16 cellular contexts compared by ENCODE assay signal in genomic region chr7:131829911-131830310, GRCh38.
DNase-seq lines count a peak whose midpoint lies in the region; ATAC-seq, FAIRE-seq and TF ChIP-seq lines count a peak whose summit lies in the region.
"Had no signal": no experiment of that assay in that cellular context is flagged by ENCODE, and none has a peak within 500 bp of the region (broad histone marks: within the 10 kb centered on the region; RNA-seq: fewer than 3 reads in every experiment).

No MANE protein-coding gene starts in this region.

- FAIRE-seq in K562 (lab: Jason Lieb, UNC) = no peak

- no peak overlapping the region for H3K4me3 Mint-ChIP-seq in activated T-cell treated with anti-CD3 and anti-CD28 coated beads, Interleukin-2, amount 50 U/mL, for 4 hours
- no peak overlapping the region for H3K4me3 Mint-ChIP-seq in HFFc6

- 2 to 7% methylated on average over 12 of the region's 12 CpGs for WGBS in heart right ventricle, 2 donors
- whole genome bisulfite sequencing in K562 (ENCODE audit: insufficient coverage, low coverage, missing lambda C conversion rate) = 0% methylated on average over 12 of the region's 12 CpGs

- no peak overlapping the region for H3K27ac ChIP-seq in heart right ventricle
- H3K27ac ChIP-seq in K562 (ENCODE audit: extremely low read depth, low read depth, low read length) = no peak overlapping the region
- H3K27ac ChIP-seq: cardiac muscle cell, Peyer's patch, upper lobe of right lung had no signal

- no TSS peak for BruUV-seq in K562 (replicated peaks; lab: Mats Ljungman, UMichigan)

- H3K4me2 ChIP-seq in K562 (ENCODE audit: insufficient read depth, low read length) = no peak overlapping the region

- no peak overlapping the region for H2AFZ ChIP-seq in K562 (ENCODE audit: low read depth, low read length)

- intact Hi-C loops in heart right ventricle (cut with DNase I) (no loop called here), Right ventricle myocardium superior (cut with DNase I) (no loop called here), K562 (cut with micrococcal nuclease) (no loop called here)

- TF ChIP-seq POLR2A in K562 (conservative IDR thresholded peaks at IDR 0.05) = no peak

- TF ChIP-seq RAD21 in K562 (CRISPR knock-in tag; conservative IDR thresholded peaks at IDR 0.05 in 1 of 2, IDR thresholded peaks at IDR 0.05 in 1 of 2) = no peak

- H3K9me1 ChIP-seq in K562 (ENCODE audit: control insufficient read depth, insufficient read depth, low read length) = no peaks in the 10 kb centered on the region

- H3K9me3 ChIP-seq in heart right ventricle = peaks cover 0 to 8% (median 0%) of the 10 kb centered on the region in 11 donors
- H3K9me3 ChIP-seq in K562 (replicated peaks; ENCODE audit: control insufficient read depth, insufficient read depth, low read depth, low read length) = no peaks in the 10 kb centered on the region
- H3K9me3 ChIP-seq: Peyer's patch, upper lobe of right lung had no signal

- TF ChIP-seq EP300 in K562 (IDR thresholded peaks at IDR 0.05; ENCODE audit: low read length) = no peak

- H3K27me3 ChIP-seq in heart right ventricle (peaks cover 0 to 68% (median 22%) of the 10 kb centered on the region in 7 donors), K562 (ENCODE audit: control insufficient read depth in 2 of 2, insufficient read depth in 2 of 2, low read length in 2 of 2) (peaks cover 18 to 40% of the 10 kb centered on the region in 2 experiments)
- H3K27me3 ChIP-seq: cardiac muscle cell, Peyer's patch had no signal

- no peak overlapping the region for H3K4me3 ChIP-seq in heart right ventricle
- no peak overlapping the region for H3K4me3 ChIP-seq in K562
- H3K4me3 ChIP-seq: cardiac muscle cell, Peyer's patch, upper lobe of right lung had no signal

- in situ Hi-C loops in K562 (cut with MboI) = no loop called here

- CTCF ChIA-PET in K562 (lab: Yijun Ruan, JAX; ENCODE audit: low intra/inter-chr PET ratio) = no interaction called here

- ATAC-seq in heart right ventricle (peak in 6 of 8 donors; percentile 39 to 64 (median 51)), Right ventricle myocardium superior (ENCODE audit: poor library complexity) (no peak), K562 (peak; percentile 61), HG03520 (IDR thresholded peaks at IDR 0.05; ENCODE audit: unreplicated experiment) (no peak), HG03159 (IDR thresholded peaks at IDR 0.05; ENCODE audit: unreplicated experiment) (no peak)
- ATAC-seq in activated T-cell treated with anti-CD3 and anti-CD28 coated beads, Interleukin-2, amount 50 U/mL, for 4 hours = no peak
- ATAC-seq: upper lobe of right lung had no signal

- H3K4me1 ChIP-seq in heart right ventricle = peaks cover 0 to 10% (median 0%) of the 10 kb centered on the region in 9 donors
- H3K4me1 ChIP-seq in K562 (replicated peaks in 1 of 2; ENCODE audit: control insufficient read depth in 2 of 2, insufficient read depth in 2 of 2, low read length in 2 of 2) = peaks cover 0 to 3% of the 10 kb centered on the region in 2 experiments; a peak in 1 of 5 replicates
- H3K4me1 ChIP-seq: Peyer's patch, upper lobe of right lung had no signal

- no peak overlapping the region for H3K9ac ChIP-seq in K562 (ENCODE audit: insufficient read depth in 1 of 2, low read depth in 2 of 2, low read length in 2 of 2)

- H3K36me3 ChIP-seq in heart right ventricle = no peaks in the 10 kb centered on the region
- H3K36me3 ChIP-seq in K562 (ENCODE audit: control insufficient read depth, insufficient read depth, low read length) = no peaks in the 10 kb centered on the region
- H3K36me3 ChIP-seq: cardiac muscle cell, Peyer's patch, upper lobe of right lung had no signal

- POLR2A ChIA-PET in K562 (lab: Yijun Ruan, JAX) = interaction anchor here (0.7 kb wide), 1 partner anchor 266 kb away, joined by 3 read pairs; no protein-coding TSS in a partner anchor

- H3K79me2 ChIP-seq in K562 (ENCODE audit: control insufficient read depth, insufficient read depth, low read length) = no peaks in the 10 kb centered on the region

- H3K27ac Mint-ChIP-seq in HFFc6 = no peak overlapping the region

- peaks cover 34% of the 10 kb centered on the region for H3K27me3 Mint-ChIP-seq in activated T-cell treated with anti-CD3 and anti-CD28 coated beads, Interleukin-2, amount 50 U/mL, for 4 hours (ENCODE audit: low read depth)
- H3K27me3 Mint-ChIP-seq in HFFc6 (ENCODE audit: insufficient read depth) = peaks cover 48% of the 10 kb centered on the region

- no peaks in the 10 kb centered on the region for H3K4me1 Mint-ChIP-seq in activated T-cell treated with anti-CD3 and anti-CD28 coated beads, Interleukin-2, amount 50 U/mL, for 4 hours (ENCODE audit: low read depth)
- no peaks in the 10 kb centered on the region for H3K4me1 Mint-ChIP-seq in HFFc6 (ENCODE audit: low read depth)

- no peaks in the 10 kb centered on the region for H4K20me1 ChIP-seq in K562 (replicated peaks; ENCODE audit: control insufficient read depth, insufficient read depth, low read length)

- no peak for TF ChIP-seq CTCF in heart right ventricle (IDR thresholded peaks at IDR 0.05)
- no peak for TF ChIP-seq CTCF in K562 (IDR thresholded peaks at IDR 0.05 in 2 of 3, conservative IDR thresholded peaks at IDR 0.05 in 1 of 3; ENCODE audit: insufficient read depth in 2 of 3, low read depth in 1 of 3, low read length in 3 of 3)
- TF ChIP-seq CTCF in HFFc6 (IDR thresholded peaks at IDR 0.05) = no peak

- no peaks in the 10 kb centered on the region for H3K36me3 Mint-ChIP-seq in activated T-cell treated with anti-CD3 and anti-CD28 coated beads, Interleukin-2, amount 50 U/mL, for 4 hours (ENCODE audit: insufficient read depth)
- no peaks in the 10 kb centered on the region for H3K36me3 Mint-ChIP-seq in HFFc6 (ENCODE audit: low read depth)

- no peak for DNase-seq in heart right ventricle
- DNase-seq in Right ventricle myocardium superior = no peak
- no peak for DNase-seq in K562 (ENCODE audit: extremely low read depth in 1 of 4, low spot score in 3 of 4)
- DNase-seq in iPS-NIHi7 (ENCODE audit: extremely low spot score) = peak; percentile 90
- DNase-seq in activated T-cell treated with anti-CD3 and anti-CD28 coated beads, Interleukin-2, amount 50 U/mL, for 4 hours = no peak
- no peak for DNase-seq in HFFc6
- DNase-seq: activated gamma-delta T cell treated with Interleukin-2 at 50 U/mL for 16 hours, DND-41, erythroblast, midbrain, Peyer's patch, T-helper 9 cell, upper lobe of right lung had no signal

- no peaks in the 10 kb centered on the region for H3K9me3 Mint-ChIP-seq in activated T-cell treated with anti-CD3 and anti-CD28 coated beads, Interleukin-2, amount 50 U/mL, for 4 hours
- H3K9me3 Mint-ChIP-seq in HFFc6 = no peaks in the 10 kb centered on the region

TF ChIP-seq in K562, 482 proteins besides CTCF, POLR2A, EP300 and RAD21 (continues in another document):
- TF ChIP-seq ELF4 (CRISPR knock-in tag; IDR thresholded peaks at IDR 0.05) (no peak), DEAF1 (CRISPR knock-in tag; IDR thresholded peaks at IDR 0.05) (no peak), KDM4B (IDR thresholded peaks at IDR 0.05; ENCODE audit: borderline replicate concordance in 2 of 2, low read depth in 1 of 2) (no peak), STAT6 (CRISPR knock-in tag; IDR thresholded peaks at IDR 0.05) (no peak), MTA1 (IDR thresholded peaks at IDR 0.05; ENCODE audit: borderline replicate concordance) (no peak), PHTF2 (CRISPR knock-in tag; IDR thresholded peaks at IDR 0.05) (no peak), CBX5 (IDR thresholded peaks at IDR 0.05; ENCODE audit: borderline replicate concordance, low read depth) (no peak), HDAC6 (IDR thresholded peaks at IDR 0.05; ENCODE audit: low read depth, low read length) (no peak), HNRNPLL (IDR thresholded peaks at IDR 0.05; ENCODE audit: low read depth, low read length, poor library complexity, severe bottlenecking) (no peak), KHSRP (IDR thresholded peaks at IDR 0.05) (no peak), ZSCAN29 (IDR thresholded peaks at IDR 0.05) (no peak), ZNF277 (CRISPR knock-in tag; IDR thresholded peaks at IDR 0.05; ENCODE audit: borderline replicate concordance) (no peak)

Comparison
In these comparisons a context has a peak if more than half of its experiments do, and no peak if none do; other contexts are left out.
1. ATAC-seq: peak in heart right ventricle (6 of 8) and K562 (single experiment); none in Right ventricle myocardium superior (single experiment), HG03520 (single experiment), activated T-cell treated with anti-CD3 and anti-CD28 coated beads, Interleukin-2, amount 50 U/mL, for 4 hours (0 of 2) and HG03159 (single experiment).